8 cellular contexts compared by ENCODE assay signal in genomic region chr4:39636786-39637185, GRCh38. TPM values are rescaled to one million over a fixed set of nuclear protein-coding genes. Genes with fewer than 3 reads are reported as not detected.
A peak's percentile ranks its signal among the peaks of the same experiment; 100 is the strongest.
DNase-seq lines count a peak whose midpoint lies in the region; ATAC-seq and TF ChIP-seq lines count a peak whose summit lies in the region.

No MANE protein-coding gene starts in this region.

- H3K4me3 ChIP-seq in HCT116 (replicated peaks in 1 of 2; ENCODE audit: low read depth in 1 of 2, low read length in 2 of 2) (peak overlapping the region; percentile 90 to 91), skeletal muscle satellite cell (ENCODE audit: low read length) (peak overlapping the region; percentile 94)

- H3K27ac Mint-ChIP-seq in T-helper 17 cell: peak overlapping the region; percentile 93

- peaks cover 16 to 28% of the 10 kb centered on the region in 2 experiments for H3K4me1 ChIP-seq in HCT116 (ENCODE audit: control insufficient read depth in 1 of 2, insufficient read depth in 2 of 2, low read length in 2 of 2)
- H3K4me1 ChIP-seq in foreskin keratinocyte: peaks cover 7% of the 10 kb centered on the region
- H3K4me1 ChIP-seq in skeletal muscle satellite cell (ENCODE audit: control insufficient read depth, insufficient read depth, low read length): peaks cover 17% of the 10 kb centered on the region

- no TSS peak for BruUV-seq in HCT116 (replicated peaks; lab: Mats Ljungman, UMichigan)

- H3K36me3 ChIP-seq in HCT116 (ENCODE audit: control insufficient read depth in 1 of 2, insufficient read depth in 2 of 2, low read length in 2 of 2) (no peaks in the 10 kb centered on the region), skeletal muscle satellite cell (ENCODE audit: insufficient read depth, low read length) (peaks cover 6% of the 10 kb centered on the region)

- H3K9me2 ChIP-seq in HCT116 (ENCODE audit: insufficient read depth): no peaks in the 10 kb centered on the region

- CTCF ChIA-PET in HCT116 (lab: Charles Lee): interaction anchor here (2.1 kb wide), 1 partner anchor 167 kb away, joined by 7 read pairs; no protein-coding TSS in a partner anchor

- intact Hi-C loops in HCT116 (cut with micrococcal nuclease): loop anchor here (5.0 kb wide), 2 partner anchors 169 to 341 kb away; partner anchors contain the start of gene PDS5A

- H3K27ac ChIP-seq in HCT116 (ENCODE audit: low read depth, low read length) (peak overlapping the region; percentile 72; the same call in 1 of the 2 replicates), foreskin keratinocyte (peak overlapping the region; percentile 74)

- ATAC-seq in HCT116 (no peak), T-helper 17 cell (no peak), foreskin keratinocyte (no peak)

- no peaks in the 10 kb centered on the region for H3K27me3 ChIP-seq in HCT116 (ENCODE audit: insufficient read depth, low read length)
- H3K27me3 ChIP-seq in foreskin keratinocyte: no peaks in the 10 kb centered on the region
- H3K27me3 ChIP-seq in skeletal muscle satellite cell (ENCODE audit: control insufficient read depth, insufficient read depth, low read length): no peaks in the 10 kb centered on the region

- DNase-seq in HCT116 (ENCODE audit: low read depth, low spot score) (no peak), T-helper 17 cell (no peak), foreskin keratinocyte (no peak), NCI-H748 treated with DMSO at 0.1 percent for 48 hours (lab: John Stamatoyannopoulos, UW) (no peak), KG1 (lab: John Stamatoyannopoulos, UW) (no peak), epidermal melanocyte (ENCODE audit: insufficient read length, low spot score) (no peak)
- DNase-seq in stimulated activated CD4-positive, alpha-beta T cell treated with anti-CD3 and anti-CD28 coated beads, Interleukin-2, amount 100 ng/mL, for 48 hours: no peak

- H3K9ac ChIP-seq in HCT116 (ENCODE audit: low read length) (peak overlapping the region; percentile 85), skeletal muscle satellite cell (ENCODE audit: low read depth, low read length) (peak overlapping the region; percentile 98)

- RAD21 ChIA-PET in HCT116 (lab: Charles Lee; ENCODE audit: low non-redundant PET in 1 of 2, low total read pairs in 2 of 2, uncharacterized antibody in 2 of 2, unreplicated experiment in 2 of 2): no interaction called here

- H4K20me1 ChIP-seq in HCT116 (ENCODE audit: insufficient read depth): no peaks in the 10 kb centered on the region

- no peak overlapping the region for H3K4me3 Mint-ChIP-seq in T-helper 17 cell

- TF ChIP-seq POLR2A in HCT116 (IDR thresholded peaks at IDR 0.05; ENCODE audit: borderline replicate concordance, extremely low read depth, insufficient read depth, insufficient read length): no peak

- no peak for TF ChIP-seq CTCF in HCT116 (IDR thresholded peaks at IDR 0.05 in 2 of 3, conservative IDR thresholded peaks at IDR 0.05 in 1 of 3; ENCODE audit: borderline replicate concordance in 1 of 3, insufficient read depth in 1 of 3, low read depth in 2 of 3, low read length in 2 of 3)
- no peak for TF ChIP-seq CTCF in foreskin keratinocyte (conservative IDR thresholded peaks at IDR 0.05)

- H3K9me3 ChIP-seq in HCT116 (ENCODE audit: control insufficient read depth in 1 of 2, insufficient read depth in 1 of 2, low read depth in 1 of 2, low read length in 2 of 2) (no peaks in the 10 kb centered on the region), T-helper 17 cell (ENCODE audit: control insufficient read depth, low read length, poor library complexity, severe bottlenecking) (no peaks in the 10 kb centered on the region), skeletal muscle satellite cell (replicated peaks; ENCODE audit: low read length) (no peaks in the 10 kb centered on the region)

- POLR2A ChIA-PET in HCT116 (lab: Charles Lee): no interaction called here

- no peaks in the 10 kb centered on the region for H3K36me3 Mint-ChIP-seq in T-helper 17 cell (ENCODE audit: low read depth)

- H3K4me2 ChIP-seq in HCT116 (ENCODE audit: low read length) (peak overlapping the region; percentile 94), skeletal muscle satellite cell (ENCODE audit: low read length) (peak overlapping the region; percentile 97)

- TF ChIP-seq RAD21 in HCT116 (IDR thresholded peaks at IDR 0.05; ENCODE audit: low read depth): no peak

- peak overlapping the region; percentile 79 for H2AFZ ChIP-seq in HCT116 (ENCODE audit: low read depth, low read length, poor library complexity, severe bottlenecking)

- H3K4me1 Mint-ChIP-seq in T-helper 17 cell: peaks cover 26% of the 10 kb centered on the region

- no peaks in the 10 kb centered on the region; the same call in none of the 2 replicates for H3K79me2 ChIP-seq in HCT116 (ENCODE audit: insufficient read depth, low read length)

- H3K27me3 Mint-ChIP-seq in T-helper 17 cell: no peaks in the 10 kb centered on the region

TF ChIP-seq in HCT116, 20 proteins besides CTCF, POLR2A, EP300 and RAD21:
- TF ChIP-seq EZH2phosphoT487 (IDR thresholded peaks at IDR 0.05; ENCODE audit: borderline replicate concordance): no peak
- TF ChIP-seq ZFX (IDR thresholded peaks at IDR 0.05): no peak
- no peak for TF ChIP-seq ELF1 (IDR thresholded peaks at IDR 0.05; ENCODE audit: borderline replicate concordance, low read depth)
- TF ChIP-seq ZNF274 (IDR thresholded peaks at IDR 0.05; ENCODE audit: low read depth, low read length): no peak
- no peak for TF ChIP-seq POLR2AphosphoS5 (IDR thresholded peaks at IDR 0.05; ENCODE audit: low read depth, low read length)
- TF ChIP-seq ATF3 (IDR thresholded peaks at IDR 0.05): no peak
- TF ChIP-seq, protein P1, sequence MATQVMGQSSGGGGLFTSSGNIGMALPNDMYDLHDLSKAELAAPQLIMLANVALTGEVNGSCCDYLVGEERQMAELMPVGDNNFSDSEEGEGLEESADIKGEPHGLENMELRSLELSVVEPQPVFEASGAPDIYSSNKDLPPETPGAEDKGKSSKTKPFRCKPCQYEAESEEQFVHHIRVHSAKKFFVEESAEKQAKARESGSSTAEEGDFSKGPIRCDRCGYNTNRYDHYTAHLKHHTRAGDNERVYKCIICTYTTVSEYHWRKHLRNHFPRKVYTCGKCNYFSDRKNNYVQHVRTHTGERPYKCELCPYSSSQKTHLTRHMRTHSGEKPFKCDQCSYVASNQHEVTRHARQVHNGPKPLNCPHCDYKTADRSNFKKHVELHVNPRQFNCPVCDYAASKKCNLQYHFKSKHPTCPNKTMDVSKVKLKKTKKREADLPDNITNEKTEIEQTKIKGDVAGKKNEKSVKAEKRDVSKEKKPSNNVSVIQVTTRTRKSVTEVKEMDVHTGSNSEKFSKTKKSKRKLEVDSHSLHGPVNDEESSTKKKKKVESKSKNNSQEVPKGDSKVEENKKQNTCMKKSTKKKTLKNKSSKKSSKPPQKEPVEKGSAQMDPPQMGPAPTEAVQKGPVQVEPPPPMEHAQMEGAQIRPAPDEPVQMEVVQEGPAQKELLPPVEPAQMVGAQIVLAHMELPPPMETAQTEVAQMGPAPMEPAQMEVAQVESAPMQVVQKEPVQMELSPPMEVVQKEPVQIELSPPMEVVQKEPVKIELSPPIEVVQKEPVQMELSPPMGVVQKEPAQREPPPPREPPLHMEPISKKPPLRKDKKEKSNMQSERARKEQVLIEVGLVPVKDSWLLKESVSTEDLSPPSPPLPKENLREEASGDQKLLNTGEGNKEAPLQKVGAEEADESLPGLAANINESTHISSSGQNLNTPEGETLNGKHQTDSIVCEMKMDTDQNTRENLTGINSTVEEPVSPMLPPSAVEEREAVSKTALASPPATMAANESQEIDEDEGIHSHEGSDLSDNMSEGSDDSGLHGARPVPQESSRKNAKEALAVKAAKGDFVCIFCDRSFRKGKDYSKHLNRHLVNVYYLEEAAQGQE (IDR thresholded peaks at IDR 0.05; ENCODE audit: low read depth): no peak
- TF ChIP-seq SIN3A (IDR thresholded peaks at IDR 0.05; ENCODE audit: low read depth): no peak
- no peak for TF ChIP-seq EZH2 (IDR thresholded peaks at IDR 0.05)
- TF ChIP-seq CBX3 (IDR thresholded peaks at IDR 0.05; ENCODE audit: low read depth): no peak
- no peak for TF ChIP-seq SRF (IDR thresholded peaks at IDR 0.05; ENCODE audit: low read depth)

RNA-seq across cellular contexts. Expression of gene SMIM14, which starts 1.9 kb away (rescaled TPM):
- 21.6 TPM for total RNA-seq in HCT116 (2021; ENCODE audit: unreplicated experiment)
- polyA plus RNA-seq in HCT116 (2012): 18.3 and 25.3 TPM in 2 replicates
- total RNA-seq in T-helper 17 cell: 1 to 10 TPM; 8.3 to 9.3 TPM
- 5.5 and 10.4 TPM in 2 replicates for total RNA-seq in foreskin keratinocyte
- polyA plus RNA-seq in foreskin keratinocyte: 4.3 and 5.3 TPM in 2 replicates
- 42.1 and 43.9 TPM in 2 replicates for total RNA-seq in skeletal muscle satellite cell (2012; rRNA removed)
